ENCODE assay signal across 27 cellular contexts in the genomic region with DNA sequence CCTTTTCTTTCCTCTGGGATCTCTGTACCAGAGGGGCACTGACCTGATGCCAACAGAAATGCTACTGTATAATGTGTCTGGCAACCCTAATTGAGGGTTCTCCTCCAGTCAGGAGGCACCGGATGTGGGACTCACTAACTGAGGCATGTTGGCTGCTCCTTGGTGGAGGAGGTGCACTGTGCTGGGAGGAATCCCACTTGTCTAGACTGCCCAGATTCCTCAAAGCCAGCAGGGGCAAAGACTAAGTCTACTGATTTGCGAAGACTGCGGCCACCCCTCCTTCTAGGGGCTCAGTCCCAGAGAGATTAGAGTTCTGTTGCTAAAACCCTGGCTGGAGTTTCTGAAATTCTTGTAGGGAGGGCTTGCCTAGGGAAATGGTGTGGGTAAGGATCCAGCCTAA.
"Had no signal": no experiment of that assay in that cellular context is flagged by ENCODE, and none has a peak within 500 bp of the region (broad histone marks: within the 10 kb centered on the region; RNA-seq: fewer than 3 reads in every experiment).

No MANE protein-coding gene starts in this region.

- DNase-seq: naive thymus-derived CD4-positive, alpha-beta T cell; natural killer cell; occipital lobe; ovary; psoas muscle; right lobe of liver; sigmoid colon; small intestine; stimulated activated CD4-positive, alpha-beta T cell treated with anti-CD3 and anti-CD28 coated beads, Interleukin-15, amount 100 ng/mL, for 24 hours; stimulated activated CD4-positive, alpha-beta T cell treated with anti-CD3 and anti-CD28 coated beads, Interleukin-2, amount 100 ng/mL, for 24 hours; stimulated activated CD4-positive, alpha-beta T cell treated with anti-CD3 and anti-CD28 coated beads, Interleukin-2, amount 100 ng/mL, for 48 hours; stimulated activated CD4-positive, alpha-beta T cell treated with anti-CD3 and anti-CD28 coated beads, Interleukin-4, amount 100 ng/mL, for 24 hours; stimulated activated naive B cell treated with anti-CD40 and anti-IgM and Interleukin-4, amounts not matched to agents 10 μg/mL and 1 μg/mL and 100 μg/mL, for 72 hours; stimulated activated naive CD8-positive, alpha-beta T cell treated with anti-CD3 and anti-CD28 coated beads, Interleukin-15, amount 100 ng/mL, for 72 hours; stimulated activated naive CD8-positive, alpha-beta T cell treated with anti-CD3 and anti-CD28 coated beads, Interleukin-15, Interleukin-2, amounts not matched to agents 100 U/mL and 50 U/mL, for 24 hours; substantia nigra; testis; transverse colon; upper lobe of left lung; uterus had no signal

- H3K27ac Mint-ChIP-seq: naive thymus-derived CD4-positive, alpha-beta T cell; natural killer cell; nephron; stimulated activated effector memory CD8-positive, alpha-beta T cell treated with anti-CD3 and anti-CD28 coated beads, Interleukin-12 subunit alpha, Interleukin-12 subunit beta, amount 100 ng/mL, for 72 hours; stimulated activated naive B cell treated with anti-CD40 and anti-IgM and Interleukin-4, amounts not matched to agents 10 μg/mL and 1 μg/mL and 100 μg/mL, for 72 hours; stimulated activated naive CD8-positive, alpha-beta T cell treated with anti-CD3 and anti-CD28 coated beads, Interleukin-15, amount 100 ng/mL, for 72 hours had no signal

- H3K4me3 ChIP-seq: ovary, psoas muscle, right lobe of liver, sigmoid colon, suprapubic skin, testis, tibial artery, transverse colon, upper lobe of left lung, uterus had no signal

- H3K9me3 ChIP-seq: ovary, psoas muscle, right lobe of liver, suprapubic skin, testis, tibial artery, uterus had no signal

- H3K36me3 Mint-ChIP-seq: naive thymus-derived CD4-positive, alpha-beta T cell; stimulated activated effector memory CD8-positive, alpha-beta T cell treated with anti-CD3 and anti-CD28 coated beads, Interleukin-12 subunit alpha, Interleukin-12 subunit beta, amount 100 ng/mL, for 72 hours; stimulated activated naive B cell treated with anti-CD40 and anti-IgM and Interleukin-4, amounts not matched to agents 10 μg/mL and 1 μg/mL and 100 μg/mL, for 72 hours had no signal

- H3K27ac ChIP-seq: ovary, parathyroid adenoma, psoas muscle, right lobe of liver, sigmoid colon, suprapubic skin, testis, tibial artery, transverse colon, upper lobe of left lung, uterus had no signal

- H2AFZ ChIP-seq: parathyroid adenoma had no signal

- H3K79me2 ChIP-seq: parathyroid adenoma had no signal

- H3K4me1 Mint-ChIP-seq: naive thymus-derived CD4-positive, alpha-beta T cell; natural killer cell; stimulated activated effector memory CD8-positive, alpha-beta T cell treated with anti-CD3 and anti-CD28 coated beads, Interleukin-12 subunit alpha, Interleukin-12 subunit beta, amount 100 ng/mL, for 72 hours; stimulated activated naive B cell treated with anti-CD40 and anti-IgM and Interleukin-4, amounts not matched to agents 10 μg/mL and 1 μg/mL and 100 μg/mL, for 72 hours; stimulated activated naive CD8-positive, alpha-beta T cell treated with anti-CD3 and anti-CD28 coated beads, Interleukin-15, amount 100 ng/mL, for 72 hours had no signal

- H3K4me3 Mint-ChIP-seq: naive thymus-derived CD4-positive, alpha-beta T cell; natural killer cell; nephron; stimulated activated effector memory CD8-positive, alpha-beta T cell treated with anti-CD3 and anti-CD28 coated beads, Interleukin-12 subunit alpha, Interleukin-12 subunit beta, amount 100 ng/mL, for 72 hours; stimulated activated naive B cell treated with anti-CD40 and anti-IgM and Interleukin-4, amounts not matched to agents 10 μg/mL and 1 μg/mL and 100 μg/mL, for 72 hours; stimulated activated naive CD8-positive, alpha-beta T cell treated with anti-CD3 and anti-CD28 coated beads, Interleukin-15, amount 100 ng/mL, for 72 hours had no signal

- H3K27me3 Mint-ChIP-seq: naive thymus-derived CD4-positive, alpha-beta T cell; progenitor cell of endocrine pancreas; stimulated activated naive B cell treated with anti-CD40 and anti-IgM and Interleukin-4, amounts not matched to agents 10 μg/mL and 1 μg/mL and 100 μg/mL, for 72 hours; stimulated activated naive CD8-positive, alpha-beta T cell treated with anti-CD3 and anti-CD28 coated beads, Interleukin-15, amount 100 ng/mL, for 72 hours had no signal

- H3K4me1 ChIP-seq: parathyroid adenoma, psoas muscle, right lobe of liver, sigmoid colon, suprapubic skin, testis, tibial artery, transverse colon, upper lobe of left lung, uterus had no signal

- H3K9ac ChIP-seq: parathyroid adenoma had no signal

- H3K36me3 ChIP-seq: ovary, right lobe of liver, sigmoid colon, suprapubic skin, tibial artery, transverse colon, upper lobe of left lung, uterus had no signal

- H3K27me3 ChIP-seq: ovary, right lobe of liver, sigmoid colon, suprapubic skin, testis, tibial artery, transverse colon, upper lobe of left lung, uterus had no signal

- ATAC-seq: naive thymus-derived CD4-positive, alpha-beta T cell; natural killer cell; psoas muscle; right cardiac atrium; right lobe of liver; stimulated activated effector memory CD8-positive, alpha-beta T cell treated with anti-CD3 and anti-CD28 coated beads, Interleukin-12 subunit alpha, Interleukin-12 subunit beta, amount 100 ng/mL, for 72 hours; stimulated activated naive B cell treated with anti-CD40 and anti-IgM and Interleukin-4, amounts not matched to agents 10 μg/mL and 1 μg/mL and 100 μg/mL, for 72 hours; stimulated activated naive CD8-positive, alpha-beta T cell treated with anti-CD3 and anti-CD28 coated beads, Interleukin-15, amount 100 ng/mL, for 72 hours; stimulated activated naive CD8-positive, alpha-beta T cell treated with anti-CD3 and anti-CD28 coated beads, Interleukin-15, Interleukin-2, amounts not matched to agents 100 U/mL and 50 U/mL, for 24 hours had no signal
